In genomic region chr19:53507523-53508442, GRCh38 we compare ENCODE assay signal across 1 cellular context.
TF ChIP-seq lines count a peak whose summit lies in the region.

No MANE protein-coding gene starts in this region.

TF ChIP-seq in HepG2, 621 proteins besides CTCF, POLR2A, EP300 and RAD21 (continued from another document and continues in another):
- TF ChIP-seq ZBTB33 (CRISPR knock-in tag; IDR thresholded peaks at IDR 0.05) (peak; percentile 64), JDP2 (CRISPR knock-in tag; IDR thresholded peaks at IDR 0.05; ENCODE audit: borderline replicate concordance) (no peak), SETDB1 (CRISPR knock-in tag; IDR thresholded peaks at IDR 0.05; ENCODE audit: borderline replicate concordance) (no peak), ZNF281 (CRISPR knock-in tag; IDR thresholded peaks at IDR 0.05; ENCODE audit: borderline replicate concordance) (no peak), ZNF44 (CRISPR knock-in tag; IDR thresholded peaks at IDR 0.05) (0 out of 2 replicates have a peak, but pooled peaks have one; percentile 32), ATF2 (CRISPR knock-in tag; IDR thresholded peaks at IDR 0.05) (peak; percentile 83), ZSCAN9 (CRISPR knock-in tag; IDR thresholded peaks at IDR 0.05; ENCODE audit: borderline replicate concordance) (peak; percentile 75), ATF3 (CRISPR knock-in tag; IDR thresholded peaks at IDR 0.05) (peak; percentile 50; the same call in 1 of the 2 replicates), YEATS2 (CRISPR knock-in tag; IDR thresholded peaks at IDR 0.05; ENCODE audit: borderline replicate concordance) (no peak), ZNF430 (CRISPR knock-in tag; IDR thresholded peaks at IDR 0.05) (peak; percentile 54), ZNF225 (CRISPR knock-in tag; IDR thresholded peaks at IDR 0.05) (no peak), TBX2 (CRISPR knock-in tag; IDR thresholded peaks at IDR 0.05; ENCODE audit: borderline replicate concordance) (peak; percentile 64; the same call in 1 of the 2 replicates), ZNF10 (CRISPR knock-in tag; IDR thresholded peaks at IDR 0.05; ENCODE audit: borderline replicate concordance, low read depth) (no peak), KDM5B (CRISPR knock-in tag; IDR thresholded peaks at IDR 0.05; ENCODE audit: borderline replicate concordance) (no peak; the same call in 1 of the 2 replicates), ZBTB1 (CRISPR knock-in tag; IDR thresholded peaks at IDR 0.05; ENCODE audit: borderline replicate concordance) (no peak), ZNF501 (CRISPR knock-in tag; IDR thresholded peaks at IDR 0.05) (no peak; the same call in none of the 2 replicates), ZNF7 (CRISPR knock-in tag; IDR thresholded peaks at IDR 0.05) (peak; percentile 60; the same call in 1 of the 2 replicates), AHDC1 (CRISPR knock-in tag; IDR thresholded peaks at IDR 0.05; ENCODE audit: borderline replicate concordance) (peak; percentile 58; the same call in 1 of the 2 replicates), RBM39 (IDR thresholded peaks at IDR 0.05; ENCODE audit: low read depth, low read length, poor library complexity, severe bottlenecking) (no peak), NRL (CRISPR knock-in tag; IDR thresholded peaks at IDR 0.05; ENCODE audit: borderline replicate concordance) (no peak), ZNF343 (CRISPR knock-in tag; IDR thresholded peaks at IDR 0.05) (0 out of 2 replicates have a peak, but pooled peaks have one; percentile 52), NFYC (CRISPR knock-in tag; IDR thresholded peaks at IDR 0.05) (0 out of 2 replicates have a peak, but pooled peaks have one; percentile 13), FIP1L1 (IDR thresholded peaks at IDR 0.05; ENCODE audit: borderline replicate concordance, insufficient read depth, low read depth, low read length) (no peak), KAT2B (IDR thresholded peaks at IDR 0.05; ENCODE audit: borderline replicate concordance, low read depth, low read length) (no peak), ZNF703 (CRISPR knock-in tag; IDR thresholded peaks at IDR 0.05; ENCODE audit: borderline replicate concordance) (no peak), NCOA1 (CRISPR knock-in tag; IDR thresholded peaks at IDR 0.05) (no peak), TEAD2 (CRISPR knock-in tag; IDR thresholded peaks at IDR 0.05) (no peak), SAP130 (CRISPR knock-in tag; IDR thresholded peaks at IDR 0.05; ENCODE audit: low read depth) (peak; percentile 92), CHCHD3 (CRISPR knock-in tag; IDR thresholded peaks at IDR 0.05) (no peak), ZNF230 (CRISPR knock-in tag; IDR thresholded peaks at IDR 0.05) (peak; percentile 51; the same call in 1 of the 2 replicates), IKZF1 (IDR thresholded peaks at IDR 0.05) (no peak), ZNF607 (CRISPR knock-in tag; IDR thresholded peaks at IDR 0.05; ENCODE audit: borderline replicate concordance) (peak; percentile 30; the same call in 1 of the 2 replicates), ZNF639 (CRISPR knock-in tag; conservative IDR thresholded peaks at IDR 0.05) (no peak), ZNF546 (CRISPR knock-in tag; conservative IDR thresholded peaks at IDR 0.05) (no peak), ZSCAN25 (CRISPR knock-in tag; IDR thresholded peaks at IDR 0.05) (0 out of 2 replicates have a peak, but pooled peaks have one; percentile 40), SSRP1 (CRISPR knock-in tag; IDR thresholded peaks at IDR 0.05) (no peak), TRIM24 (CRISPR knock-in tag; IDR thresholded peaks at IDR 0.05) (no peak), ZNF138 (CRISPR knock-in tag; IDR thresholded peaks at IDR 0.05; ENCODE audit: low read depth) (no peak), ZMYM4 (CRISPR knock-in tag; IDR thresholded peaks at IDR 0.05) (peak; percentile 79), ZNF781 (CRISPR knock-in tag; IDR thresholded peaks at IDR 0.05; ENCODE audit: borderline replicate concordance, not compliant biosample characterization) (no peak), DZIP1 (CRISPR knock-in tag; IDR thresholded peaks at IDR 0.05) (no peak)
- TF ChIP-seq, protein P1, sequence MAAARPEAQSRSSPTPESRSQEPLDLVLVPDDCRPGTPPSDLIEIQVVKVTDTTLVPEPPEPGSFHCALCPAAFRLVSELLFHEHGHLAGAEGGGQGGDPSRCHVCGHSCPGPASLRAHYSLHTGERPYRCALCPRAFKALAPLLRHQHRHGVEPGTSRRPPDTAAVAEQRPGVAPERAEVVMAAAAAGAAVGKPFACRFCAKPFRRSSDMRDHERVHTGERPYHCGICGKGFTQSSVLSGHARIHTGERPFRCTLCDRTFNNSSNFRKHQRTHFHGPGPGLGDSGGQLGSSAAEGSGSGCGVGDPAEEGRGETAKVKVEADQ (CRISPR knock-in tag; IDR thresholded peaks at IDR 0.05; ENCODE audit: borderline replicate concordance) = no peak
- TF ChIP-seq, protein P2, sequence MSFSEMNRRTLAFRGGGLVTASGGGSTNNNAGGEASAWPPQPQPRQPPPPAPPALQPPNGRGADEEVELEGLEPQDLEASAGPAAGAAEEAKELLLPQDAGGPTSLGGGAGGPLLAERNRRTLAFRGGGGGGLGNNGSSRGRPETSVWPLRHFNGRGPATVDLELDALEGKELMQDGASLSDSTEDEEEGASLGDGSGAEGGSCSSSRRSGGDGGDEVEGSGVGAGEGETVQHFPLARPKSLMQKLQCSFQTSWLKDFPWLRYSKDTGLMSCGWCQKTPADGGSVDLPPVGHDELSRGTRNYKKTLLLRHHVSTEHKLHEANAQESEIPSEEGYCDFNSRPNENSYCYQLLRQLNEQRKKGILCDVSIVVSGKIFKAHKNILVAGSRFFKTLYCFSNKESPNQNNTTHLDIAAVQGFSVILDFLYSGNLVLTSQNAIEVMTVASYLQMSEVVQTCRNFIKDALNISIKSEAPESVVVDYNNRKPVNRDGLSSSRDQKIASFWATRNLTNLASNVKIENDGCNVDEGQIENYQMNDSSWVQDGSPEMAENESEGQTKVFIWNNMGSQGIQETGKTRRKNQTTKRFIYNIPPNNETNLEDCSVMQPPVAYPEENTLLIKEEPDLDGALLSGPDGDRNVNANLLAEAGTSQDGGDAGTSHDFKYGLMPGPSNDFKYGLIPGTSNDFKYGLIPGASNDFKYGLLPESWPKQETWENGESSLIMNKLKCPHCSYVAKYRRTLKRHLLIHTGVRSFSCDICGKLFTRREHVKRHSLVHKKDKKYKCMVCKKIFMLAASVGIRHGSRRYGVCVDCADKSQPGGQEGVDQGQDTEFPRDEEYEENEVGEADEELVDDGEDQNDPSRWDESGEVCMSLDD (CRISPR knock-in tag; IDR thresholded peaks at IDR 0.05; ENCODE audit: borderline replicate concordance) = no peak
